8 cellular contexts compared by ENCODE assay signal in genomic region chr1:9490605-9491339, GRCh38. TPM values are rescaled to one million over a fixed set of nuclear protein-coding genes. Genes with fewer than 3 reads are reported as not detected.
DNase-seq lines count a peak whose midpoint lies in the region; ATAC-seq and TF ChIP-seq lines count a peak whose summit lies in the region.

No MANE protein-coding gene starts in this region.

- RAD21 ChIA-PET in HCT116 (lab: Charles Lee; ENCODE audit: low non-redundant PET in 1 of 2, low total read pairs in 2 of 2, uncharacterized antibody in 2 of 2, unreplicated experiment in 2 of 2), result interaction anchor here (1.0 to 1.8 kb wide), 8 partner anchors 50 to 380 kb away, joined by 3 to 13 read pairs (median 6); no protein-coding TSS in a partner anchor

- H3K27me3 ChIP-seq in HCT116 (ENCODE audit: insufficient read depth, low read length) (no peaks in the 10 kb centered on the region), endodermal cell (ENCODE audit: control insufficient read depth, insufficient read depth, low read length, poor library complexity, severe bottlenecking) (peaks cover 14% of the 10 kb centered on the region), mesendoderm (ENCODE audit: insufficient read depth, low read length, poor library complexity) (no peaks in the 10 kb centered on the region)

- H3K18ac ChIP-seq in mesendoderm (ENCODE audit: low read length), result no peak overlapping the region

- H3K27ac Mint-ChIP-seq in CD14-positive monocyte (peak overlapping the region in 1 of 7 donors; percentile 31), endodermal cell (no peak overlapping the region)
- H3K27ac Mint-ChIP-seq in activated CD8-positive, alpha-beta memory T cell treated with anti-CD3 and anti-CD28 coated beads, Interleukin-2, amount 10 ng/mL, durations not matched to agents 7 days and 5 days, result no peak overlapping the region

- H3K4me3 Mint-ChIP-seq in CD14-positive monocyte (peak overlapping the region in 1 of 2 donors; percentile 48), endodermal cell (no peak overlapping the region)
- no peak overlapping the region for H3K4me3 Mint-ChIP-seq in activated CD8-positive, alpha-beta memory T cell treated with anti-CD3 and anti-CD28 coated beads, Interleukin-2, amount 10 ng/mL, durations not matched to agents 7 days and 5 days

- peak; percentile 73 for DNase-seq in CD14-positive monocyte (ENCODE audit: low spot score)
- peak; percentile 71 for DNase-seq in HCT116 (ENCODE audit: low read depth, low spot score)
- peak; percentile 72 for DNase-seq in NOMO-1 treated with DMSO at 0.1 percent for 48 hours (lab: John Stamatoyannopoulos, UW; ENCODE audit: unreplicated experiment)
- DNase-seq in activated CD8-positive, alpha-beta memory T cell treated with anti-CD3 and anti-CD28 coated beads, Interleukin-2, amount 10 ng/mL, durations not matched to agents 7 days and 5 days, result peak; percentile 85
- DNase-seq in endodermal cell, result peak; percentile 96
- peak; percentile 72 for DNase-seq in mesendoderm
- peak; percentile 52 to 62 for DNase-seq in stimulated activated CD8-positive, alpha-beta memory T cell treated with anti-CD3 and anti-CD28 coated beads, Interleukin-15, amount 100 ng/mL, for 4 hours (ENCODE audit: low read depth in 2 of 2)

- H2BK5ac ChIP-seq in mesendoderm (ENCODE audit: low read length), result no peak overlapping the region

- no peak overlapping the region for H3K4ac ChIP-seq in mesendoderm (ENCODE audit: low read depth, low read length)

- no peak overlapping the region for H2BK120ac ChIP-seq in mesendoderm (ENCODE audit: low read depth, low read length)

- H3K56ac ChIP-seq in mesendoderm (ENCODE audit: low read length), result no peak overlapping the region

- TF ChIP-seq POLR2A in HCT116 (IDR thresholded peaks at IDR 0.05; ENCODE audit: borderline replicate concordance, extremely low read depth, insufficient read depth, insufficient read length), result no peak

- no peak overlapping the region for H2AK5ac ChIP-seq in mesendoderm (ENCODE audit: low read length)

- 59 to 69% methylated on average over 12 to 20 of the region's 20 CpGs for WGBS in endodermal cell (ENCODE audit: insufficient coverage in 1 of 2, insufficient read length in 1 of 2), 2 experiments
- no CpG with 5 or more reads among the region's 20 CpGs for WGBS in mesendoderm (ENCODE audit: extremely low coverage, insufficient coverage, low lambda C conversion rate)

- H3K9me2 ChIP-seq in HCT116 (ENCODE audit: insufficient read depth), result no peaks in the 10 kb centered on the region

- peak overlapping the region; percentile 80 for H3K23ac ChIP-seq in mesendoderm (ENCODE audit: low read length)

- intact Hi-C loops in CD14-positive monocyte (cut with micrococcal nuclease) (loop anchor here (1.0 to 10.0 kb wide), 5 partner anchors 201 to 378 kb away; no protein-coding TSS in a partner anchor), HCT116 (cut with micrococcal nuclease) (loop anchor here (1.0 to 5.0 kb wide), 4 partner anchors 201 to 573 kb away; no protein-coding TSS in a partner anchor)

- TF ChIP-seq CTCF in CD14-positive monocyte (IDR thresholded peaks at IDR 0.05) (peak; percentile 92), HCT116 (IDR thresholded peaks at IDR 0.05 in 2 of 3, conservative IDR thresholded peaks at IDR 0.05 in 1 of 3; ENCODE audit: borderline replicate concordance in 1 of 3, insufficient read depth in 1 of 3, low read depth in 2 of 3, low read length in 2 of 3) (peak; percentile 86 to 92 (median 91)), endodermal cell (conservative IDR thresholded peaks at IDR 0.05) (peak; percentile 96)

- H3K4me1 ChIP-seq in HCT116 (ENCODE audit: control insufficient read depth in 1 of 2, insufficient read depth in 2 of 2, low read length in 2 of 2) (peaks cover 0 to 17% of the 10 kb centered on the region in 2 experiments; a peak in 2 of 4 replicates), endodermal cell (ENCODE audit: control insufficient read depth, insufficient read depth, low read length) (no peaks in the 10 kb centered on the region), mesendoderm (ENCODE audit: control insufficient read depth, low read depth, low read length) (no peaks in the 10 kb centered on the region)

- no peak overlapping the region for H3K9ac ChIP-seq in HCT116 (ENCODE audit: low read length)
- H3K9ac ChIP-seq in endodermal cell (ENCODE audit: extremely low read depth, low read length, poor library complexity, severe bottlenecking), result no peak overlapping the region
- no peak overlapping the region for H3K9ac ChIP-seq in mesendoderm (ENCODE audit: low read length)

- H4K8ac ChIP-seq in mesendoderm (ENCODE audit: low read depth, low read length), result no peak overlapping the region

- no peak overlapping the region for H4K5ac ChIP-seq in mesendoderm (ENCODE audit: low read length)

- H3K36me3 Mint-ChIP-seq in CD14-positive monocyte (no peaks in the 10 kb centered on the region), endodermal cell (ENCODE audit: low read depth) (no peaks in the 10 kb centered on the region)
- no peaks in the 10 kb centered on the region for H3K36me3 Mint-ChIP-seq in activated CD8-positive, alpha-beta memory T cell treated with anti-CD3 and anti-CD28 coated beads, Interleukin-2, amount 10 ng/mL, durations not matched to agents 7 days and 5 days

- H3K9me3 Mint-ChIP-seq in CD14-positive monocyte (peaks cover 0 to 1% (median 0%) of the 10 kb centered on the region in 7 donors), endodermal cell (no peaks in the 10 kb centered on the region)
- no peaks in the 10 kb centered on the region for H3K9me3 Mint-ChIP-seq in activated CD8-positive, alpha-beta memory T cell treated with anti-CD3 and anti-CD28 coated beads, Interleukin-2, amount 10 ng/mL, durations not matched to agents 7 days and 5 days (ENCODE audit: low read depth)

- no TSS peak for BruUV-seq in HCT116 (replicated peaks; lab: Mats Ljungman, UMichigan)

- no peaks in the 10 kb centered on the region for H3K79me1 ChIP-seq in mesendoderm (ENCODE audit: low read length)

- H3K4me1 Mint-ChIP-seq in CD14-positive monocyte (peaks cover 8% of the 10 kb centered on the region), endodermal cell (no peaks in the 10 kb centered on the region)
- H3K4me1 Mint-ChIP-seq in activated CD8-positive, alpha-beta memory T cell treated with anti-CD3 and anti-CD28 coated beads, Interleukin-2, amount 10 ng/mL, durations not matched to agents 7 days and 5 days, result peaks cover 8% of the 10 kb centered on the region

- no peak overlapping the region for H2BK15ac ChIP-seq in mesendoderm (replicated peaks; ENCODE audit: low read depth)

- H3K27ac ChIP-seq in HCT116 (ENCODE audit: low read depth, low read length) (no peak overlapping the region), endodermal cell (ENCODE audit: low read depth, low read length) (no peak overlapping the region), mesendoderm (ENCODE audit: low read depth, low read length) (no peak overlapping the region)

- H2AFZ ChIP-seq in HCT116 (ENCODE audit: low read depth, low read length, poor library complexity, severe bottlenecking), result peak overlapping the region; percentile 54

- peak; percentile 99 for TF ChIP-seq RAD21 in HCT116 (IDR thresholded peaks at IDR 0.05; ENCODE audit: low read depth)

- ATAC-seq in HCT116, result peak; percentile 81
- ATAC-seq in activated CD8-positive, alpha-beta memory T cell treated with anti-CD3 and anti-CD28 coated beads, Interleukin-2, amount 10 ng/mL, durations not matched to agents 7 days and 5 days, result peak; percentile 71
- no peak for ATAC-seq in HG03439 (IDR thresholded peaks at IDR 0.05; ENCODE audit: unreplicated experiment)

- no peaks in the 10 kb centered on the region for H3K36me3 ChIP-seq in HCT116 (ENCODE audit: control insufficient read depth in 1 of 2, insufficient read depth in 2 of 2, low read length in 2 of 2)
- no peaks in the 10 kb centered on the region for H3K36me3 ChIP-seq in endodermal cell (ENCODE audit: control insufficient read depth, insufficient read depth, low read length)
- no peaks in the 10 kb centered on the region for H3K36me3 ChIP-seq in mesendoderm (ENCODE audit: control insufficient read depth, insufficient read depth, low read length)

- no peaks in the 10 kb centered on the region for H4K20me1 ChIP-seq in HCT116 (ENCODE audit: insufficient read depth)

- 0 out of 2 replicates have a peak overlapping the region, but pooled peaks have one; percentile 14 for H3K4me2 ChIP-seq in HCT116 (ENCODE audit: low read length)
- H3K4me2 ChIP-seq in mesendoderm (ENCODE audit: low read length), result no peak overlapping the region

- POLR2A ChIA-PET in HCT116 (lab: Charles Lee), result no interaction called here

- CTCF ChIA-PET in HCT116 (lab: Charles Lee), result interaction anchor here (1.0 to 5.3 kb wide), 18 partner anchors 8 to 380 kb away, joined by 3 to 60 read pairs (median 5); partner anchors contain the start of gene H6PD
- CTCF ChIA-PET in activated CD8-positive, alpha-beta memory T cell treated with anti-CD3 and anti-CD28 coated beads, Interleukin-2, amount 10 ng/mL, durations not matched to agents 7 days and 5 days (lab: Charles Lee), result interaction anchor here (0.6 to 7.2 kb wide), 44 partner anchors 11 to 486 kb away, joined by 3 to 87 read pairs (median 4); no protein-coding TSS in a partner anchor

- H3K4me3 ChIP-seq in HCT116 (replicated peaks in 1 of 2; ENCODE audit: low read depth in 1 of 2, low read length in 2 of 2) (no peak overlapping the region), endodermal cell (ENCODE audit: low read length) (no peak overlapping the region), mesendoderm (ENCODE audit: low read length) (no peak overlapping the region)

- H3K79me2 ChIP-seq in HCT116 (ENCODE audit: insufficient read depth, low read length) (no peaks in the 10 kb centered on the region), mesendoderm (ENCODE audit: control insufficient read depth, insufficient read depth, low read length) (no peaks in the 10 kb centered on the region)

- H3K27me3 Mint-ChIP-seq in CD14-positive monocyte (ENCODE audit: low read depth in 3 of 3) (peaks cover 3 to 14% (median 11%) of the 10 kb centered on the region in 3 donors), endodermal cell (ENCODE audit: insufficient read depth) (peaks cover 14% of the 10 kb centered on the region)
- H3K27me3 Mint-ChIP-seq in activated CD8-positive, alpha-beta memory T cell treated with anti-CD3 and anti-CD28 coated beads, Interleukin-2, amount 10 ng/mL, durations not matched to agents 7 days and 5 days, result peaks cover 25% of the 10 kb centered on the region

- no peaks in the 10 kb centered on the region for H3K9me3 ChIP-seq in HCT116 (ENCODE audit: control insufficient read depth in 1 of 2, insufficient read depth in 1 of 2, low read depth in 1 of 2, low read length in 2 of 2)
- no peaks in the 10 kb centered on the region for H3K9me3 ChIP-seq in endodermal cell (ENCODE audit: control insufficient read depth, low read length)

RNA-seq across cellular contexts. Expression of gene SLC25A33, which starts 48.5 kb away (rescaled TPM):
- 1 to 10 TPM; 4.4 to 6.4 TPM for polyA plus RNA-seq in CD14-positive monocyte
- total RNA-seq in HCT116 (2021; ENCODE audit: unreplicated experiment) (9.8 TPM), endodermal cell (10 to 100 TPM in 1 of 2 donors, 1 to 10 TPM in 1; 9.6 to 13.6 TPM)
- 5.0 and 5.1 TPM in 2 replicates for polyA plus RNA-seq in HCT116 (2012)
- total RNA-seq in activated CD8-positive, alpha-beta memory T cell treated with anti-CD3 and anti-CD28 coated beads, Interleukin-2, amount 10 ng/mL, durations not matched to agents 7 days and 5 days, result 1 to 10 TPM; 4.5 to 7.7 TPM
- 11.0 TPM for polyA plus RNA-seq in endodermal cell (2013, experiment 1 of 2)
- 10.4 TPM for polyA plus RNA-seq in endodermal cell (2013, experiment 2 of 2)
- 13.1 TPM for polyA plus RNA-seq in mesendoderm (2013, experiment 1 of 2)
- polyA plus RNA-seq in mesendoderm (2013, experiment 2 of 2), result 13.0 TPM
